ENCODE assay signal across 2 cellular contexts in genomic region chr15:101090460-101090853, GRCh38.
TF ChIP-seq lines count a peak whose summit lies in the region.

No MANE protein-coding gene starts in this region.

TF ChIP-seq in SK-N-SH, 30 proteins besides CTCF, POLR2A, EP300 and RAD21 (continued from another document):
- TF ChIP-seq USF1 (IDR thresholded peaks at IDR 0.05; ENCODE audit: borderline replicate concordance, low read depth), result no peak

TF ChIP-seq in K562, 482 proteins besides CTCF, POLR2A, EP300 and RAD21 (continued from another document):
- no peak for TF ChIP-seq FOXP1 (CRISPR knock-in tag; IDR thresholded peaks at IDR 0.05)
